ENCODE assay signal across 8 cellular contexts in the genomic region with DNA sequence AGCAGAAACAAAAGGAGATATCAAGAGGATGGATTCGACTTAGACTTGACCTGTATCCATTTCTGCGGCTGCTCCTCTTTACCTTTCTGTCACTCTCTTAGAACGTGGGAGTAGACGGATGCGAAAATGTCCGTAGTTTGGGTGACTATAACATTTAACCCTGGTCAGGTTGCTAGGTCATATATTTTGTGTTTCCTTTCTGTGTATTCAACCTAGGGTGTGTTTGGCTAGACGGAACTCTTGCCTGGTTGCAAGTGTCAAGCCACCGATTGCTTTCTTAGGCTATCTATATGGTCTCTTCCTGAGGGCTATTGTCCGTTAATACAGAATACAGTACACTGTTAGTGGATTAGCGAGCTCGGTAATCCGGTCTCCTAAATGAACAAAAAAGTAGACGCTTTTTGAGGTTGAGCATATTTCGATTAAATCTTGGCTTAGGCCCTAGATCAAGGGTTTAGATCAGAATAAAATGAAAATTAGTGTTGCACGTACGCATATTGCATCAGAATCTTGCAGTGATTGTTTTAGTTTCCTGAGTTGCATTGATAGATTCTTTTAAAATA. TPM values are rescaled to one million over a fixed set of nuclear protein-coding genes. Genes with fewer than 3 reads are reported as not detected.
DNase-seq lines count a peak whose midpoint lies in the region; ATAC-seq and TF ChIP-seq lines count a peak whose summit lies in the region.

No MANE protein-coding gene starts in this region.

- no peaks in the 10 kb centered on the region for H3K9me3 Mint-ChIP-seq in mesothelial cell of epicardium

- DNase-seq in ELR (ENCODE audit: low read depth): peak; percentile 51
- peak; percentile 44 for DNase-seq in NCI-H146 treated with DMSO at 0.1 percent for 48 hours (lab: John Stamatoyannopoulos, UW; ENCODE audit: unreplicated experiment)
- no peak for DNase-seq in breast epithelium (ENCODE audit: low spot score in 2 of 2)
- no peak for DNase-seq in mesothelial cell of epicardium (ENCODE audit: low spot score in 2 of 2, unreplicated experiment in 2 of 2)
- no peak for DNase-seq in ecto neural progenitor cell (ENCODE audit: low spot score)
- DNase-seq in SKM-1 (lab: John Stamatoyannopoulos, UW; ENCODE audit: unreplicated experiment): no peak
- DNase-seq in omental fat pad (ENCODE audit: low spot score): no peak
- no peak for DNase-seq in central memory CD4-positive, alpha-beta T cell

- H3K4me1 Mint-ChIP-seq in mesothelial cell of epicardium: peaks cover 49% of the 10 kb centered on the region

- H3K4me3 ChIP-seq in breast epithelium: peak overlapping the region; percentile 72 to 91 (median 73)

- intact Hi-C loops in breast epithelium (cut with DNase I; ENCODE audit: low total_unique reads): no loop called here

- peaks cover 0 to 19% of the 10 kb centered on the region in 2 donors for H3K4me1 ChIP-seq in breast epithelium

- peak overlapping the region; percentile 93 for H3K27ac Mint-ChIP-seq in mesothelial cell of epicardium

- TF ChIP-seq CTCF in breast epithelium (IDR thresholded peaks at IDR 0.05): no peak
- TF ChIP-seq CTCF in mesothelial cell of epicardium (IDR thresholded peaks at IDR 0.05; ENCODE audit: unreplicated experiment): no peak
- TF ChIP-seq CTCF in omental fat pad (IDR thresholded peaks at IDR 0.05): no peak

- peak overlapping the region; percentile 91 for H3K4me3 Mint-ChIP-seq in mesothelial cell of epicardium

- no peaks in the 10 kb centered on the region for H3K36me3 ChIP-seq in breast epithelium

- no peaks in the 10 kb centered on the region for H3K36me3 Mint-ChIP-seq in mesothelial cell of epicardium

- H3K27ac ChIP-seq in breast epithelium: peak overlapping the region; percentile 95 to 98

- H3K27me3 ChIP-seq in breast epithelium: no peaks in the 10 kb centered on the region

- no peaks in the 10 kb centered on the region for H3K27me3 Mint-ChIP-seq in mesothelial cell of epicardium (ENCODE audit: low read depth)

- H3K9me3 ChIP-seq in breast epithelium: no peaks in the 10 kb centered on the region

- no peak for ATAC-seq in omental fat pad (ENCODE audit: low FRiP score)

- no peak for TF ChIP-seq POLR2A in breast epithelium (IDR thresholded peaks at IDR 0.05)

RNA-seq across cellular contexts. Expression of a gene that starts 1.2 kb away (rescaled TPM):
- total RNA-seq in breast epithelium (100 to 1,000 TPM; 178 to 366 (median 186) TPM), mesothelial cell of epicardium (72.7 to 77.9 TPM (median 72.7 TPM) in 3 replicates), omental fat pad (100 to 1,000 TPM; 167 to 352 (median 285) TPM)

RNA-seq across cellular contexts. Expression of a gene that starts 1.2 kb away (rescaled TPM):
- total RNA-seq in breast epithelium (1 to 10 TPM in 1 of 3 donors, under 1 TPM in 2; 0.44 to 1.1 (median 0.66) TPM), mesothelial cell of epicardium (1.1 to 1.2 TPM (median 1.2 TPM) in 3 replicates), omental fat pad (1 to 10 TPM in 2 of 4 donors, under 1 TPM in 2; 0.60 to 1.9 (median 1.0) TPM)

RNA-seq across cellular contexts. Expression of a gene that starts 46.6 kb away (rescaled TPM):
- total RNA-seq in breast epithelium (10 to 100 TPM; 40.6 to 49.6 (median 41.0) TPM), mesothelial cell of epicardium (49.1 to 54.3 TPM (median 50.2 TPM) in 3 replicates), omental fat pad (10 to 100 TPM; 29.4 to 34.2 (median 31.5) TPM)

Comparison
In these comparisons a context has a peak if more than half of its experiments do, and no peak if none do; other contexts are left out.
1. DNase-seq: peak in ELR (single experiment) and NCI-H146 treated with DMSO at 0.1 percent for 48 hours (single experiment); none in breast epithelium (0 of 2), mesothelial cell of epicardium (0 of 2), ecto neural progenitor cell (single experiment), SKM-1 (single experiment), omental fat pad (single experiment) and central memory CD4-positive, alpha-beta T cell (single experiment).